1 cellular context compared by ENCODE assay signal in the genomic region with DNA sequence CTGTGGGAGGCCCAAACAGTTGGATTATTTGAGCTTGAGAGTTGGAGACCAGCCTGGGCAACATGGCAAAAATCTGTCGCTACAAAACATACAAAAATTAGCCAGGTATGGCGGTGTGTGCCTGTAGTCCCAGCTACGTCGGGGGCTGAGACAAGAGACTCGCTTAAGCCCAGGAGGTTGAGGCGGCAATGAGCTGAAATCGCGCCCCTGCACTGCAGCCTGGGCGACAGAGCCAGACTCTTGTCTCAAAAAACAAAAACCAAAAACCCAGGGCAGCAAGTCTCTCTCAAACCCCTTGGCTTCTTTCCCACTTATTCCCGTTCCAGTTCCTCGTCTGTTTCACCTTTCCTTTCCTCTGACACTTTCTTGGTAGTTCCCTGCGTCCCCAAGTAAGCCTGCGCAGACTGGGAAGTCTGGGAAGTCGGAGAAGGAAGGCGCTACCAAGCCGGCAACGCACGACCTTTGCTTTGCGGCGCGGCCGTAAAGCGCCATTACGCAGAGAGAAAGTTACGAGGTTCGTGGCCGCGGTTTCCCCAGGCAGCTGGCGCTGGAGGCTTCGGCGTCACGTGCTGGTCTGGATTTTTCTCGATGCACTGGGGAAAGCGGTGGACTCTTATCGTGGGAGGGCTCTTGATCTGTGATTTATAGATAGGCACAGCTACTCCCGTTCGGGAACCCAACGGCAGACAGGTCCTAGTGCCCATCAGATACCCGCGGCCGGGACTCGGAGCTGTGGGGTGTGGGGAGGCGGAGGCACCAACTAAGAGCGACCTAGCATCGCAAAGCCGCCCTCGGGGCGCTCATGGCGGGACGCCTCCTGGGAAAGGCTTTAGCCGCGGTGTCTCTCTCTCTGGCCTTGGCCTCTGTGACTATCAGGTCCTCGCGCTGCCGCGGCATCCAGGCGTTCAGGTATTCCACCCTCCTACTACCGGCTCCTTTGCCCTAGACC.
TF ChIP-seq lines count a peak whose summit lies in the region.

A gene with protein sequence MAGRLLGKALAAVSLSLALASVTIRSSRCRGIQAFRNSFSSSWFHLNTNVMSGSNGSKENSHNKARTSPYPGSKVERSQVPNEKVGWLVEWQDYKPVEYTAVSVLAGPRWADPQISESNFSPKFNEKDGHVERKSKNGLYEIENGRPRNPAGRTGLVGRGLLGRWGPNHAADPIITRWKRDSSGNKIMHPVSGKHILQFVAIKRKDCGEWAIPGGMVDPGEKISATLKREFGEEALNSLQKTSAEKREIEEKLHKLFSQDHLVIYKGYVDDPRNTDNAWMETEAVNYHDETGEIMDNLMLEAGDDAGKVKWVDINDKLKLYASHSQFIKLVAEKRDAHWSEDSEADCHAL (plus strand): TSS at position 470 of the 949 bp plus-strand sequence. CDS start 333 bp downstream, at position 803.

TF ChIP-seq in K562, 482 proteins besides CTCF, POLR2A, EP300 and RAD21 (continued from another document and continues in another):
- TF ChIP-seq HEY1 (CRISPR knock-in tag; IDR thresholded peaks at IDR 0.05; ENCODE audit: borderline replicate concordance) = no peak
- TF ChIP-seq ZBED1 (IDR thresholded peaks at IDR 0.05) = no peak
- peak; percentile 43 for TF ChIP-seq DPF2 (IDR thresholded peaks at IDR 0.05)
- TF ChIP-seq PHB2 (IDR thresholded peaks at IDR 0.05; ENCODE audit: low read depth) = no peak
- TF ChIP-seq ZNF324 (CRISPR knock-in tag; IDR thresholded peaks at IDR 0.05) = no peak
- TF ChIP-seq, protein P1, sequence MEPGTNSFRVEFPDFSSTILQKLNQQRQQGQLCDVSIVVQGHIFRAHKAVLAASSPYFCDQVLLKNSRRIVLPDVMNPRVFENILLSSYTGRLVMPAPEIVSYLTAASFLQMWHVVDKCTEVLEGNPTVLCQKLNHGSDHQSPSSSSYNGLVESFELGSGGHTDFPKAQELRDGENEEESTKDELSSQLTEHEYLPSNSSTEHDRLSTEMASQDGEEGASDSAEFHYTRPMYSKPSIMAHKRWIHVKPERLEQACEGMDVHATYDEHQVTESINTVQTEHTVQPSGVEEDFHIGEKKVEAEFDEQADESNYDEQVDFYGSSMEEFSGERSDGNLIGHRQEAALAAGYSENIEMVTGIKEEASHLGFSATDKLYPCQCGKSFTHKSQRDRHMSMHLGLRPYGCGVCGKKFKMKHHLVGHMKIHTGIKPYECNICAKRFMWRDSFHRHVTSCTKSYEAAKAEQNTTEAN (CRISPR knock-in tag; IDR thresholded peaks at IDR 0.05) = no peak
- TF ChIP-seq ELF1 (tag; IDR thresholded peaks at IDR 0.05) = no peak
- peak; percentile 78 for TF ChIP-seq GATAD2A (IDR thresholded peaks at IDR 0.05)
- TF ChIP-seq EWSR1 (IDR thresholded peaks at IDR 0.05; ENCODE audit: borderline replicate concordance, low read depth, partially characterized antibody) = no peak
- peak; percentile 81 for TF ChIP-seq GMEB1 (CRISPR knock-in tag; IDR thresholded peaks at IDR 0.05)
- TF ChIP-seq, protein P2, sequence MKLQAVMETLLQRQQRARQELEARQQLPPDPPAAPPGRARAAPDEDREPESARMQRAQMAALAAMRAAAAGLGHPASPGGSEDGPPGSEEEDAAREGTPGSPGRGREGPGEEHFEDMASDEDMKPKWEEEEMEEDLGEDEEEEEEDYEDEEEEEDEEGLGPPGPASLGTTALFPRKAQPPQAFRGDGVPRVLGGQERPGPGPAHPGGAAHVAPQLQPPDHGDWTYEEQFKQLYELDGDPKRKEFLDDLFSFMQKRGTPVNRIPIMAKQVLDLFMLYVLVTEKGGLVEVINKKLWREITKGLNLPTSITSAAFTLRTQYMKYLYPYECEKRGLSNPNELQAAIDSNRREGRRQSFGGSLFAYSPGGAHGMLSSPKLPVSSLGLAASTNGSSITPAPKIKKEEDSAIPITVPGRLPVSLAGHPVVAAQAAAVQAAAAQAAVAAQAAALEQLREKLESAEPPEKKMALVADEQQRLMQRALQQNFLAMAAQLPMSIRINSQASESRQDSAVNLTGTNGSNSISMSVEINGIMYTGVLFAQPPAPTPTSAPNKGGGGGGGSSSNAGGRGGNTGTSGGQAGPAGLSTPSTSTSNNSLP (IDR thresholded peaks at IDR 0.05; ENCODE audit: borderline replicate concordance, low read depth, low read length) = no peak
- TF ChIP-seq MTA1 (IDR thresholded peaks at IDR 0.05; ENCODE audit: borderline replicate concordance) = no peak; the same call in 1 of the 2 replicates
- no peak for TF ChIP-seq JUNB (CRISPR knock-in tag; conservative IDR thresholded peaks at IDR 0.05)
- TF ChIP-seq BRCA1 (IDR thresholded peaks at IDR 0.05) = no peak
- no peak for TF ChIP-seq BRCA1 (CRISPR knock-in tag; IDR thresholded peaks at IDR 0.05)
- TF ChIP-seq PCBP2 (IDR thresholded peaks at IDR 0.05; ENCODE audit: low read depth, low read length, poor library complexity, severe bottlenecking) = no peak
- TF ChIP-seq BCL6 (CRISPR knock-in tag; IDR thresholded peaks at IDR 0.05) = no peak
- TF ChIP-seq E2F1 (CRISPR knock-in tag; IDR thresholded peaks at IDR 0.05) = no peak; the same call in 1 of the 2 replicates
- peak; percentile 69; the same call in 1 of the 2 replicates for TF ChIP-seq ZNF431 (CRISPR knock-in tag; IDR thresholded peaks at IDR 0.05)
- TF ChIP-seq BRF1 (IDR thresholded peaks at IDR 0.05; ENCODE audit: borderline replicate concordance, extremely low read depth, insufficient read length) = no peak
- 0 out of 2 replicates have a peak, but pooled peaks have one; percentile 3 for TF ChIP-seq ZNF830 (CRISPR knock-in tag; IDR thresholded peaks at IDR 0.05)
- TF ChIP-seq ZNF668 (CRISPR knock-in tag; IDR thresholded peaks at IDR 0.05) = no peak
- TF ChIP-seq, protein P3, sequence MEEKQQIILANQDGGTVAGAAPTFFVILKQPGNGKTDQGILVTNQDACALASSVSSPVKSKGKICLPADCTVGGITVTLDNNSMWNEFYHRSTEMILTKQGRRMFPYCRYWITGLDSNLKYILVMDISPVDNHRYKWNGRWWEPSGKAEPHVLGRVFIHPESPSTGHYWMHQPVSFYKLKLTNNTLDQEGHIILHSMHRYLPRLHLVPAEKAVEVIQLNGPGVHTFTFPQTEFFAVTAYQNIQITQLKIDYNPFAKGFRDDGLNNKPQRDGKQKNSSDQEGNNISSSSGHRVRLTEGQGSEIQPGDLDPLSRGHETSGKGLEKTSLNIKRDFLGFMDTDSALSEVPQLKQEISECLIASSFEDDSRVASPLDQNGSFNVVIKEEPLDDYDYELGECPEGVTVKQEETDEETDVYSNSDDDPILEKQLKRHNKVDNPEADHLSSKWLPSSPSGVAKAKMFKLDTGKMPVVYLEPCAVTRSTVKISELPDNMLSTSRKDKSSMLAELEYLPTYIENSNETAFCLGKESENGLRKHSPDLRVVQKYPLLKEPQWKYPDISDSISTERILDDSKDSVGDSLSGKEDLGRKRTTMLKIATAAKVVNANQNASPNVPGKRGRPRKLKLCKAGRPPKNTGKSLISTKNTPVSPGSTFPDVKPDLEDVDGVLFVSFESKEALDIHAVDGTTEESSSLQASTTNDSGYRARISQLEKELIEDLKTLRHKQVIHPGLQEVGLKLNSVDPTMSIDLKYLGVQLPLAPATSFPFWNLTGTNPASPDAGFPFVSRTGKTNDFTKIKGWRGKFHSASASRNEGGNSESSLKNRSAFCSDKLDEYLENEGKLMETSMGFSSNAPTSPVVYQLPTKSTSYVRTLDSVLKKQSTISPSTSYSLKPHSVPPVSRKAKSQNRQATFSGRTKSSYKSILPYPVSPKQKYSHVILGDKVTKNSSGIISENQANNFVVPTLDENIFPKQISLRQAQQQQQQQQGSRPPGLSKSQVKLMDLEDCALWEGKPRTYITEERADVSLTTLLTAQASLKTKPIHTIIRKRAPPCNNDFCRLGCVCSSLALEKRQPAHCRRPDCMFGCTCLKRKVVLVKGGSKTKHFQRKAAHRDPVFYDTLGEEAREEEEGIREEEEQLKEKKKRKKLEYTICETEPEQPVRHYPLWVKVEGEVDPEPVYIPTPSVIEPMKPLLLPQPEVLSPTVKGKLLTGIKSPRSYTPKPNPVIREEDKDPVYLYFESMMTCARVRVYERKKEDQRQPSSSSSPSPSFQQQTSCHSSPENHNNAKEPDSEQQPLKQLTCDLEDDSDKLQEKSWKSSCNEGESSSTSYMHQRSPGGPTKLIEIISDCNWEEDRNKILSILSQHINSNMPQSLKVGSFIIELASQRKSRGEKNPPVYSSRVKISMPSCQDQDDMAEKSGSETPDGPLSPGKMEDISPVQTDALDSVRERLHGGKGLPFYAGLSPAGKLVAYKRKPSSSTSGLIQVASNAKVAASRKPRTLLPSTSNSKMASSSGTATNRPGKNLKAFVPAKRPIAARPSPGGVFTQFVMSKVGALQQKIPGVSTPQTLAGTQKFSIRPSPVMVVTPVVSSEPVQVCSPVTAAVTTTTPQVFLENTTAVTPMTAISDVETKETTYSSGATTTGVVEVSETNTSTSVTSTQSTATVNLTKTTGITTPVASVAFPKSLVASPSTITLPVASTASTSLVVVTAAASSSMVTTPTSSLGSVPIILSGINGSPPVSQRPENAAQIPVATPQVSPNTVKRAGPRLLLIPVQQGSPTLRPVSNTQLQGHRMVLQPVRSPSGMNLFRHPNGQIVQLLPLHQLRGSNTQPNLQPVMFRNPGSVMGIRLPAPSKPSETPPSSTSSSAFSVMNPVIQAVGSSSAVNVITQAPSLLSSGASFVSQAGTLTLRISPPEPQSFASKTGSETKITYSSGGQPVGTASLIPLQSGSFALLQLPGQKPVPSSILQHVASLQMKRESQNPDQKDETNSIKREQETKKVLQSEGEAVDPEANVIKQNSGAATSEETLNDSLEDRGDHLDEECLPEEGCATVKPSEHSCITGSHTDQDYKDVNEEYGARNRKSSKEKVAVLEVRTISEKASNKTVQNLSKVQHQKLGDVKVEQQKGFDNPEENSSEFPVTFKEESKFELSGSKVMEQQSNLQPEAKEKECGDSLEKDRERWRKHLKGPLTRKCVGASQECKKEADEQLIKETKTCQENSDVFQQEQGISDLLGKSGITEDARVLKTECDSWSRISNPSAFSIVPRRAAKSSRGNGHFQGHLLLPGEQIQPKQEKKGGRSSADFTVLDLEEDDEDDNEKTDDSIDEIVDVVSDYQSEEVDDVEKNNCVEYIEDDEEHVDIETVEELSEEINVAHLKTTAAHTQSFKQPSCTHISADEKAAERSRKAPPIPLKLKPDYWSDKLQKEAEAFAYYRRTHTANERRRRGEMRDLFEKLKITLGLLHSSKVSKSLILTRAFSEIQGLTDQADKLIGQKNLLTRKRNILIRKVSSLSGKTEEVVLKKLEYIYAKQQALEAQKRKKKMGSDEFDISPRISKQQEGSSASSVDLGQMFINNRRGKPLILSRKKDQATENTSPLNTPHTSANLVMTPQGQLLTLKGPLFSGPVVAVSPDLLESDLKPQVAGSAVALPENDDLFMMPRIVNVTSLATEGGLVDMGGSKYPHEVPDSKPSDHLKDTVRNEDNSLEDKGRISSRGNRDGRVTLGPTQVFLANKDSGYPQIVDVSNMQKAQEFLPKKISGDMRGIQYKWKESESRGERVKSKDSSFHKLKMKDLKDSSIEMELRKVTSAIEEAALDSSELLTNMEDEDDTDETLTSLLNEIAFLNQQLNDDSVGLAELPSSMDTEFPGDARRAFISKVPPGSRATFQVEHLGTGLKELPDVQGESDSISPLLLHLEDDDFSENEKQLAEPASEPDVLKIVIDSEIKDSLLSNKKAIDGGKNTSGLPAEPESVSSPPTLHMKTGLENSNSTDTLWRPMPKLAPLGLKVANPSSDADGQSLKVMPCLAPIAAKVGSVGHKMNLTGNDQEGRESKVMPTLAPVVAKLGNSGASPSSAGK (IDR thresholded peaks at IDR 0.05) = peak; percentile 91
- TF ChIP-seq GABPA (tag; conservative IDR thresholded peaks at IDR 0.05; ENCODE audit: low read depth) = no peak
- TF ChIP-seq ERF (CRISPR knock-in tag; IDR thresholded peaks at IDR 0.05) = no peak
- no peak for TF ChIP-seq ZNF384 (IDR thresholded peaks at IDR 0.05; ENCODE audit: low read depth, low read length)
- peak; percentile 93 for TF ChIP-seq POLR2B (IDR thresholded peaks at IDR 0.05; ENCODE audit: low read depth, partially characterized antibody)
- TF ChIP-seq MYC (IDR thresholded peaks at IDR 0.05; ENCODE audit: low read depth, low read length) = peak; percentile 83
- no peak for TF ChIP-seq MYC (CRISPR knock-in tag; IDR thresholded peaks at IDR 0.05; ENCODE audit: borderline replicate concordance, low read depth)
- no peak for TF ChIP-seq ZKSCAN3 (CRISPR knock-in tag; IDR thresholded peaks at IDR 0.05)
- TF ChIP-seq YBX1 (IDR thresholded peaks at IDR 0.05) = no peak
- no peak for TF ChIP-seq PHF21A (IDR thresholded peaks at IDR 0.05; ENCODE audit: borderline replicate concordance, low read depth)
- peak; percentile 20; the same call in 1 of the 2 replicates for TF ChIP-seq STAT5A (IDR thresholded peaks at IDR 0.05; ENCODE audit: borderline replicate concordance, low read length)
- peak; percentile 54; the same call in 1 of the 2 replicates for TF ChIP-seq FOXJ2 (tag; IDR thresholded peaks at IDR 0.05)
- TF ChIP-seq PTRF (tag; IDR thresholded peaks at IDR 0.05) = no peak
- no peak for TF ChIP-seq ZSCAN32 (CRISPR knock-in tag; IDR thresholded peaks at IDR 0.05)
